Comparison of ENCODE assay signal across 15 cellular contexts in genomic region chr19:41206926-41207750, GRCh38. TPM values are rescaled to one million over a fixed set of nuclear protein-coding genes. Genes with fewer than 3 reads are reported as not detected.
DNase-seq lines count a peak whose midpoint lies in the region; ATAC-seq and TF ChIP-seq lines count a peak whose summit lies in the region.
"Had no signal": no experiment of that assay in that cellular context is flagged by ENCODE, and none has a peak within 500 bp of the region (broad histone marks: within the 10 kb centered on the region; RNA-seq: fewer than 3 reads in every experiment).

No MANE protein-coding gene starts in this region.

- peak overlapping the region; percentile 60 for H3K9ac ChIP-seq in adipocyte (ENCODE audit: low read length)
- H3K9ac ChIP-seq: SK-N-SH had no signal

- H3K27ac ChIP-seq in uterus = peak overlapping the region; percentile 51 to 56
- H3K27ac ChIP-seq: hepatocyte had no signal

- H3K36me3 ChIP-seq in adipocyte (ENCODE audit: control insufficient read depth, insufficient read depth, low read length, severe bottlenecking) (no peaks in the 10 kb centered on the region), uterus (no peaks in the 10 kb centered on the region)

- H3K4me1 ChIP-seq in adipocyte (ENCODE audit: control insufficient read depth, insufficient read depth, low read length) (peaks cover 13% of the 10 kb centered on the region), uterus (no peaks in the 10 kb centered on the region)

- H3K9me3 ChIP-seq in adipocyte (ENCODE audit: control insufficient read depth, low read length) (no peaks in the 10 kb centered on the region), uterus (no peaks in the 10 kb centered on the region)
- H3K9me3 ChIP-seq: SK-N-SH had no signal

- ATAC-seq in omental fat pad (ENCODE audit: low FRiP score) (peak; percentile 23), GM18858 (IDR thresholded peaks at IDR 0.05; ENCODE audit: unreplicated experiment) (no peak)

- intact Hi-C loops in uterus (cut with DNase I; ENCODE audit: low total_unique reads) = no loop called here

- H3K27me3 ChIP-seq in adipocyte (replicated peaks; ENCODE audit: control insufficient read depth, insufficient read depth, low read length) = no peaks in the 10 kb centered on the region
- no peaks in the 10 kb centered on the region for H3K27me3 ChIP-seq in uterus
- H3K27me3 ChIP-seq: hepatocyte had no signal

- DNase-seq in adipocyte (ENCODE audit: low read depth) = no peak
- DNase-seq in fibroblast of villous mesenchyme (ENCODE audit: low read depth) = peak; percentile 51
- no peak for DNase-seq in omental fat pad (ENCODE audit: low spot score)
- DNase-seq in uterus = peak; percentile 60 to 63
- no peak for DNase-seq in NCI-H1105 treated with DMSO at 0.1 percent for 48 hours (lab: John Stamatoyannopoulos, UW)
- DNase-seq in inferior parietal cortex (ENCODE audit: extremely low spot score) = no peak
- DNase-seq: activated CD4-positive, alpha-beta T cell treated with anti-CD3 and anti-CD28 coated beads for 4 hours; activated effector memory CD4-positive, alpha-beta T cell treated with anti-CD3 and anti-CD28 coated beads, Interleukin-2, amount 50 U/mL, for 16 hours; dermis blood vessel endothelial cell; HFFc6; NCI-H2029; NK-92 treated with Interleukin-12 subunit alpha and Interleukin-12 subunit beta, amount 100 ng/mL, for 24 hours; SK-N-SH had no signal

- H3K4me3 ChIP-seq in adipocyte (ENCODE audit: low read length) (peak overlapping the region; percentile 47), fibroblast of villous mesenchyme (ENCODE audit: low read depth, low read length) (no peak overlapping the region), uterus (no peak overlapping the region)
- H3K4me3 ChIP-seq: hepatocyte had no signal

- TF ChIP-seq CTCF in fibroblast of villous mesenchyme (IDR thresholded peaks at IDR 0.05; ENCODE audit: insufficient read depth, low read depth, low read length) (no peak), omental fat pad (IDR thresholded peaks at IDR 0.05) (no peak), uterus (IDR thresholded peaks at IDR 0.05) (no peak)

- no peak for TF ChIP-seq POLR2A in uterus (IDR thresholded peaks at IDR 0.05)

RNA-seq across cellular contexts. Expression of gene AXL, which starts 11.9 kb away (rescaled TPM):
- total RNA-seq in fibroblast of villous mesenchyme = 360 and 363 TPM in 2 replicates
- total RNA-seq in omental fat pad = 100 to 1,000 TPM in 1 of 4 donors, 10 to 100 TPM in 3; 65.8 to 141 (median 78.7) TPM
- 10 to 100 TPM; 22.3 to 86.5 (median 60.6) TPM for total RNA-seq in uterus

RNA-seq across cellular contexts. Expression of gene CYP2S1, which starts 14.1 kb away (rescaled TPM):
- total RNA-seq in fibroblast of villous mesenchyme = 1.6 and 1.7 TPM in 2 replicates
- 1 to 10 TPM in 3 of 4 donors, under 1 TPM in 1; 0.32 to 6.5 (median 5.5) TPM for total RNA-seq in omental fat pad
- total RNA-seq in uterus = 1 to 10 TPM in 1 of 4 donors, under 1 TPM in 1, not detected in 2; 0.48 to 1.2 TPM

RNA-seq across cellular contexts. Expression of gene HNRNPUL1, which starts 57.0 kb away (rescaled TPM):
- total RNA-seq in fibroblast of villous mesenchyme = 123 and 128 TPM in 2 replicates
- 100 to 1,000 TPM in 3 of 4 donors, 10 to 100 TPM in 1; 92.5 to 173 (median 117) TPM for total RNA-seq in omental fat pad
- total RNA-seq in uterus = 100 to 1,000 TPM in 2 of 4 donors, 10 to 100 TPM in 2; 49.7 to 219 (median 87.4) TPM

Comparison
In these comparisons a context has a peak if more than half of its experiments do, and no peak if none do; other contexts are left out.
1. DNase-seq: peak in fibroblast of villous mesenchyme (single experiment) and uterus (2 of 2); none in adipocyte (single experiment), omental fat pad (single experiment), NCI-H1105 treated with DMSO at 0.1 percent for 48 hours (single experiment) and inferior parietal cortex (single experiment).